In the genomic region with DNA sequence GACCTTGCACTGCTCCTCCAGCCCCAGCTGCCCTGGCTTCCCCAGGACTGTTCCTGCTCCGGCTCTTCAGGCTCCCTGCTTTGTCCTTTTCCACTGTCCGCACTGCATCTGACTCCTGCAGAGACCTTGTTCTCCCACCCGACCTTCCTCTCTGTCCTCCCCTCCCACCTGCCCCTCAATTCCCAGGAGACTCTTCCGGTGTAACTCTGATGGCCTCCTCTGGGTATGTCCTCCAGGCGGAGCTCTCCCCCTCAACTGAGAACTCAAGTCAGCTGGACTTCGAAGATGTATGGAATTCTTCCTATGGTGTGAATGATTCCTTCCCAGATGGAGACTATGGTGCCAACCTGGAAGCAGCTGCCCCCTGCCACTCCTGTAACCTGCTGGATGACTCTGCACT, we compare ENCODE assay signal across 27 cellular contexts. TPM values are rescaled to one million over a fixed set of nuclear protein-coding genes. Genes with fewer than 3 reads are reported as not detected.
DNase-seq lines count a peak whose midpoint lies in the region; ATAC-seq and TF ChIP-seq lines count a peak whose summit lies in the region.
"Had no signal": no experiment of that assay in that cellular context is flagged by ENCODE, and none has a peak within 500 bp of the region (broad histone marks: within the 10 kb centered on the region; RNA-seq: fewer than 3 reads in every experiment).

No MANE protein-coding gene starts in this region.

- ATAC-seq in heart right ventricle (no peak), psoas muscle (no peak)
- ATAC-seq in stimulated activated naive CD8-positive, alpha-beta T cell treated with anti-CD3 and anti-CD28 coated beads, Interleukin-15, Interleukin-2, amounts not matched to agents 100 U/mL and 50 U/mL, for 24 hours: no peak
- ATAC-seq: CD8-positive, alpha-beta T cell; left colon; natural killer cell; Panc1 had no signal

- intact Hi-C loops in left ventricle myocardium inferior (cut with micrococcal nuclease) (no loop called here), heart right ventricle (cut with DNase I) (loop anchor here in 1 of 10 donors (5.0 kb wide), 1 partner anchor 33 kb away; the partner anchor contains the start of gene CADM3), esophagus squamous epithelium (cut with DNase I) (loop anchor here (10.0 kb wide), 1 partner anchor 60 kb away; no protein-coding TSS in a partner anchor), psoas muscle (cut with DNase I) (no loop called here)

- H3K4me1 ChIP-seq in left ventricle myocardium inferior: no peaks in the 10 kb centered on the region
- no peaks in the 10 kb centered on the region for H3K4me1 ChIP-seq in heart right ventricle
- H3K4me1 ChIP-seq in esophagus squamous epithelium: no peaks in the 10 kb centered on the region
- H3K4me1 ChIP-seq in psoas muscle: no peaks in the 10 kb centered on the region
- H3K4me1 ChIP-seq: A549 had no signal

- no peak for TF ChIP-seq POLR2A in esophagus squamous epithelium (IDR thresholded peaks at IDR 0.05)

- H3K9me3 ChIP-seq in left ventricle myocardium inferior (replicated peaks) (no peaks in the 10 kb centered on the region), heart right ventricle (no peaks in the 10 kb centered on the region), esophagus squamous epithelium (no peaks in the 10 kb centered on the region), psoas muscle (no peaks in the 10 kb centered on the region)
- H3K9me3 ChIP-seq: A549, ovary, upper lobe of left lung had no signal

- no peaks in the 10 kb centered on the region for H3K36me3 ChIP-seq in left ventricle myocardium inferior
- H3K36me3 ChIP-seq in heart right ventricle: no peaks in the 10 kb centered on the region
- no peaks in the 10 kb centered on the region for H3K36me3 ChIP-seq in esophagus squamous epithelium
- H3K36me3 ChIP-seq in psoas muscle (ENCODE audit: insufficient read depth in 1 of 2, low read depth in 1 of 2): no peaks in the 10 kb centered on the region
- H3K36me3 ChIP-seq: ovary, upper lobe of left lung had no signal

- DNase-seq in left ventricle myocardium inferior (no peak), heart right ventricle (no peak), esophagus squamous epithelium (lab: John Stamatoyannopoulos, UW) (no peak), psoas muscle (no peak), SHP77 (lab: John Stamatoyannopoulos, UW) (no peak), middle frontal gyrus (ENCODE audit: extremely low spot score, low spot score) (no peak)
- DNase-seq in activated naive CD4-positive, alpha-beta T cell (lab: John Stamatoyannopoulos, UW): no peak
- DNase-seq in stimulated activated naive CD8-positive, alpha-beta T cell treated with anti-CD3 and anti-CD28 coated beads, Interleukin-15, Interleukin-2, amounts not matched to agents 100 U/mL and 50 U/mL, for 24 hours: no peak
- DNase-seq: activated T-cell treated with anti-CD3 and anti-CD28 coated beads, Interleukin-2, amount 50 U/mL, for 4 hours; amygdala; CD8-positive, alpha-beta T cell; DMS 273 treated with DMSO at 0.1 percent for 48 hours; head of caudate nucleus; left colon; midbrain; natural killer cell; NCI-H1436 treated with DMSO at 0.1 percent for 48 hours; NCI-H510A; ovary; right cardiac atrium; stimulated activated CD4-positive, alpha-beta T cell treated with anti-CD3 and anti-CD28 coated beads, Interleukin-15, amount 100 ng/mL, for 24 hours; T-cell had no signal

- H3K27ac ChIP-seq in left ventricle myocardium inferior (replicated peaks) (no peak overlapping the region), heart right ventricle (peak overlapping the region in 2 of 10 donors; percentile 36), esophagus squamous epithelium (peak overlapping the region in 2 of 4 donors; percentile 7 to 52), psoas muscle (no peak overlapping the region)
- H3K27ac ChIP-seq: A549, ovary had no signal

- H3K4me3 ChIP-seq in left ventricle myocardium inferior (peak overlapping the region; percentile 34), heart right ventricle (peak overlapping the region in 5 of 10 donors; percentile 14 to 35 (median 26)), esophagus squamous epithelium (peak overlapping the region in 3 of 4 donors; percentile 19 to 52 (median 41)), psoas muscle (peak overlapping the region; percentile 22)
- H3K4me3 ChIP-seq: A549, ovary had no signal

- peaks cover 97% of the 10 kb centered on the region for H3K27me3 ChIP-seq in left ventricle myocardium inferior (ENCODE audit: low read depth)
- peaks cover 0 to 78% (median 57%) of the 10 kb centered on the region in 7 donors for H3K27me3 ChIP-seq in heart right ventricle
- peaks cover 0 to 87% (median 2%) of the 10 kb centered on the region in 4 donors for H3K27me3 ChIP-seq in esophagus squamous epithelium
- peaks cover 4 to 29% (median 5%) of the 10 kb centered on the region in 3 donors for H3K27me3 ChIP-seq in psoas muscle (ENCODE audit: insufficient read depth in 3 of 3, low read length in 2 of 3)
- H3K27me3 ChIP-seq: ovary, upper lobe of left lung had no signal

- WGBS in heart right ventricle, 2 donors: 42 to 48% methylated on average over 6 of the region's 6 CpGs
- 50 to 58% methylated on average over 4 to 6 of the region's 6 CpGs for WGBS in esophagus squamous epithelium, 2 donors
- WGBS in psoas muscle, 3 donors: 38 to 49% (median 47%) methylated on average over 6 of the region's 6 CpGs

- TF ChIP-seq CTCF in left ventricle myocardium inferior (IDR thresholded peaks at IDR 0.05; ENCODE audit: borderline replicate concordance) (no peak), heart right ventricle (IDR thresholded peaks at IDR 0.05) (no peak), esophagus squamous epithelium (IDR thresholded peaks at IDR 0.05) (no peak), psoas muscle (IDR thresholded peaks at IDR 0.05) (no peak)

RNA-seq across cellular contexts. Expression of gene ACKR1, which starts 0.6 kb away (rescaled TPM):
- total RNA-seq in left ventricle myocardium inferior (10.9 TPM), heart right ventricle (10 to 100 TPM in 7 of 10 donors, 1 to 10 TPM in 3; 5.0 to 31.4 (median 11.8) TPM), esophagus squamous epithelium (10 to 100 TPM in 3 of 4 donors, 1 to 10 TPM in 1; 2.2 to 67.9 (median 33.7) TPM), psoas muscle (10 to 100 TPM; 11.1 to 24.0 (median 15.1) TPM)
- polyA plus RNA-seq in heart right ventricle (10 to 100 TPM; 25.9 to 45.6 TPM), psoas muscle (10 to 100 TPM; 11.8 to 21.2 (median 16.3) TPM)
- total RNA-seq: bronchial epithelial cell; CD8-positive, alpha-beta T cell; natural killer cell had no signal
- polyA plus RNA-seq: A549 had no signal

RNA-seq across cellular contexts. Expression of gene CADM3, which starts 33.8 kb away (rescaled TPM):
- total RNA-seq in left ventricle myocardium inferior (3.7 TPM), heart right ventricle (1 to 10 TPM in 7 of 10 donors, under 1 TPM in 3; 0.81 to 3.6 (median 1.9) TPM), esophagus squamous epithelium (1 to 10 TPM in 2 of 4 donors, under 1 TPM in 2; 0.19 to 9.2 (median 3.3) TPM), psoas muscle (1 to 10 TPM in 2 of 4 donors, under 1 TPM in 2; 0.89 to 2.2 (median 1.1) TPM)
- polyA plus RNA-seq in heart right ventricle (1 to 10 TPM; 2.9 to 4.3 TPM), psoas muscle (under 1 TPM; 0.32 to 0.83 (median 0.79) TPM)
- total RNA-seq: activated CD8-positive, alpha-beta memory T cell treated with anti-CD3 and anti-CD28 coated beads for 36 hours; activated T-cell treated with anti-CD3 and anti-CD28 coated beads, Interleukin-2, amount 50 U/mL, for 4 hours; bronchial epithelial cell; CD8-positive, alpha-beta T cell; natural killer cell; T-cell had no signal
